ENCODE assay signal across 28 cellular contexts in genomic region chr7:80463272-80463920, GRCh38. TPM values are rescaled to one million over a fixed set of nuclear protein-coding genes. Genes with fewer than 3 reads are reported as not detected.
A peak's percentile ranks its signal among the peaks of the same experiment; 100 is the strongest.
DNase-seq lines count a peak whose midpoint lies in the region; ATAC-seq and TF ChIP-seq lines count a peak whose summit lies in the region.
"Had no signal": no experiment of that assay in that cellular context is flagged by ENCODE, and none has a peak within 500 bp of the region (broad histone marks: within the 10 kb centered on the region; RNA-seq: fewer than 3 reads in every experiment).

No MANE protein-coding gene starts in this region.

- H3K4me3 ChIP-seq in IMR-90 (ENCODE audit: insufficient read depth, low read depth, low read length) (no peak overlapping the region), cardiac fibroblast (replicated peaks in 1 of 2; ENCODE audit: low read depth in 2 of 2, low read length in 2 of 2) (no peak overlapping the region)
- H3K4me3 ChIP-seq: adrenal gland, thyroid gland had no signal

- H3K79me1 ChIP-seq in IMR-90 (ENCODE audit: low read depth in 1 of 2, low read length in 2 of 2) = no peaks in the 10 kb centered on the region

- H3K9ac ChIP-seq in IMR-90 (ENCODE audit: low read depth, low read length) = no peak overlapping the region

- H4K5ac ChIP-seq in IMR-90 (ENCODE audit: low read depth, low read length) = no peak overlapping the region; the same call in 1 of the 2 replicates

- no peaks in the 10 kb centered on the region for H3K9me3 ChIP-seq in IMR-90 (ENCODE audit: control insufficient read depth, insufficient read depth, low read length)
- H3K9me3 ChIP-seq: adrenal gland, thyroid gland had no signal

- CTCF ChIA-PET in IMR-90 (lab: Yijun Ruan, JAX) = interaction anchor here (1.0 kb wide), 1 partner anchor 195 kb away, joined by 3 read pairs; no protein-coding TSS in a partner anchor

- H4K8ac ChIP-seq in IMR-90 (ENCODE audit: low read depth in 2 of 2, low read length in 2 of 2) = no peak overlapping the region

- no peak overlapping the region for H2BK15ac ChIP-seq in IMR-90 (ENCODE audit: low read depth, low read length)

- no peak overlapping the region for H2BK120ac ChIP-seq in IMR-90 (ENCODE audit: low read depth, low read length)

- no peak overlapping the region for H2BK5ac ChIP-seq in IMR-90 (ENCODE audit: low read depth, low read length, poor library complexity, severe bottlenecking)

- H3K18ac ChIP-seq in IMR-90 (ENCODE audit: low read depth, low read length) = no peak overlapping the region

- no peak overlapping the region for H3K27ac Mint-ChIP-seq in CD14-positive monocyte
- H3K27ac Mint-ChIP-seq: activated CD4-positive, alpha-beta T cell treated with anti-CD3 and anti-CD28 coated beads for 36 hours; CD8-positive, alpha-beta memory T cell; dendritic cell treated with granulocyte-macrophage colony-stimulating factor and Interleukin-4, amounts not matched to agents 40 ng/mL and 50 ng/mL, for 4 days; stimulated activated naive CD8-positive, alpha-beta T cell treated with anti-CD3 and anti-CD28 coated beads, Interleukin-15, Interleukin-2, amounts not matched to agents 100 ng/mL and 50 ng/mL, for 24 hours; T-helper 1 cell treated with Interleukin-12 subunit alpha and Interleukin-12 subunit beta and Interleukin-4 antibody, amounts not matched to agents 30 μg/mL and 1 μg/mL, for 36 hours had no signal

- no peak overlapping the region for H3K27ac ChIP-seq in IMR-90 (ENCODE audit: insufficient read depth, low read length)
- H3K27ac ChIP-seq: adrenal gland, epithelial cell of prostate, thyroid gland had no signal

- H3K4me1 Mint-ChIP-seq in CD14-positive monocyte = peaks cover 4% of the 10 kb centered on the region
- H3K4me1 Mint-ChIP-seq: activated CD4-positive, alpha-beta T cell treated with anti-CD3 and anti-CD28 coated beads for 36 hours; CD8-positive, alpha-beta memory T cell had no signal

- TF ChIP-seq RAD21 in IMR-90 (IDR thresholded peaks at IDR 0.05; ENCODE audit: low read length) = no peak

- H3K9me1 ChIP-seq in IMR-90 (ENCODE audit: insufficient read depth, low read length) = no peaks in the 10 kb centered on the region

- H3K9me3 Mint-ChIP-seq in CD14-positive monocyte = no peaks in the 10 kb centered on the region
- H3K9me3 Mint-ChIP-seq: dendritic cell treated with granulocyte-macrophage colony-stimulating factor and Interleukin-4, amounts not matched to agents 40 ng/mL and 50 ng/mL, for 4 days; stimulated activated naive CD8-positive, alpha-beta T cell treated with anti-CD3 and anti-CD28 coated beads, Interleukin-15, Interleukin-2, amounts not matched to agents 100 ng/mL and 50 ng/mL, for 24 hours; T-helper 1 cell treated with Interleukin-12 subunit alpha and Interleukin-12 subunit beta and Interleukin-4 antibody, amounts not matched to agents 30 μg/mL and 1 μg/mL, for 36 hours had no signal

- TF ChIP-seq POLR2A in IMR-90 (IDR thresholded peaks at IDR 0.05; ENCODE audit: low read depth, low read length) = no peak

- no peak overlapping the region for H4K91ac ChIP-seq in IMR-90 (ENCODE audit: insufficient read depth, low read depth, low read length)

- no peak overlapping the region for H3K23ac ChIP-seq in IMR-90 (ENCODE audit: low read depth, low read length)

- H2AK9ac ChIP-seq in IMR-90 (replicated peaks; ENCODE audit: low read depth, low read length, poor library complexity) = no peak overlapping the region

- no peak overlapping the region for H2AFZ ChIP-seq in IMR-90 (replicated peaks; ENCODE audit: low read length, poor library complexity)

- DNase-seq in EH (ENCODE audit: low read depth) (peak; percentile 57), IMR-90 (peak; percentile 62), cardiac fibroblast (ENCODE audit: low read depth in 2 of 2) (peak; percentile 21 to 50), glomerular endothelial cell (ENCODE audit: extremely low read depth, low read depth, low spot score) (peak; percentile 34), CD14-positive monocyte (ENCODE audit: low spot score) (no peak), A172 (ENCODE audit: low spot score) (no peak), NCI-H2029 (lab: John Stamatoyannopoulos, UW) (no peak)
- DNase-seq: activated CD4-positive, alpha-beta T cell treated with anti-CD3 and anti-CD28 coated beads for 36 hours; activated naive CD4-positive, alpha-beta T cell; activated T-cell treated with anti-CD3 and anti-CD28 coated beads, Interleukin-2, amount 50 U/mL, for 4 hours; adrenal gland; caudate nucleus; CD8-positive, alpha-beta memory T cell; DMS79; kidney glomerular epithelial cell; NCI-H2107; NCI-H774; occipital lobe; SHP77 treated with DMSO at 0.1 percent for 48 hours; stimulated activated CD4-positive, alpha-beta T cell treated with anti-CD3 and anti-CD28 coated beads, Interleukin-4, amount 100 ng/mL, for 4 hours; thyroid gland had no signal

- no peaks in the 10 kb centered on the region for H3K36me3 Mint-ChIP-seq in CD14-positive monocyte
- H3K36me3 Mint-ChIP-seq: CD8-positive, alpha-beta memory T cell had no signal

- H3K56ac ChIP-seq in IMR-90 (ENCODE audit: extremely low read depth, insufficient read depth, low read length) = no peak overlapping the region

- no peak overlapping the region for H2BK20ac ChIP-seq in IMR-90 (ENCODE audit: low read depth, low read length)

- BruUV-seq in IMR-90 (replicated peaks; lab: Mats Ljungman, UMichigan) = no TSS peak

- 0 out of 2 replicates have a peak, but pooled peaks cover 1% of the 10 kb centered on the region for H3K4me1 ChIP-seq in IMR-90 (ENCODE audit: control insufficient read depth, insufficient read depth, low read length)

- no peak overlapping the region for H3K4ac ChIP-seq in IMR-90 (ENCODE audit: low read depth, low read length)

- no peak overlapping the region for H3K4me2 ChIP-seq in IMR-90 (ENCODE audit: low read depth, low read length)

- dilution Hi-C loops in IMR-90 (cut with HindIII; ENCODE audit: low sequenced_read_pairs, unreplicated experiment) = no loop called here

- no peaks in the 10 kb centered on the region for H4K20me1 ChIP-seq in IMR-90 (ENCODE audit: insufficient read depth, low read length)

- no peaks in the 10 kb centered on the region for H3K27me3 ChIP-seq in IMR-90 (ENCODE audit: control insufficient read depth, insufficient read depth, low read length)
- H3K27me3 ChIP-seq: adrenal gland, thyroid gland had no signal

- no peak overlapping the region for H3K4me3 Mint-ChIP-seq in CD14-positive monocyte
- H3K4me3 Mint-ChIP-seq: activated CD4-positive, alpha-beta T cell treated with anti-CD3 and anti-CD28 coated beads for 36 hours; activated T-cell treated with anti-CD3 and anti-CD28 coated beads, Interleukin-2, amount 50 U/mL, for 4 hours; CD8-positive, alpha-beta memory T cell; dendritic cell treated with granulocyte-macrophage colony-stimulating factor and Interleukin-4, amounts not matched to agents 40 ng/mL and 50 ng/mL, for 4 days; stimulated activated naive CD8-positive, alpha-beta T cell treated with anti-CD3 and anti-CD28 coated beads, Interleukin-15, Interleukin-2, amounts not matched to agents 100 ng/mL and 50 ng/mL, for 24 hours; T-helper 1 cell treated with Interleukin-12 subunit alpha and Interleukin-12 subunit beta and Interleukin-4 antibody, amounts not matched to agents 30 μg/mL and 1 μg/mL, for 36 hours had no signal

- WGBS in IMR-90 (ENCODE audit: extremely low coverage in 2 of 2, insufficient read length in 1 of 2), 2 experiments = no CpG with 5 or more reads among the region's 4 CpGs

- H2AK5ac ChIP-seq in IMR-90 (ENCODE audit: low read depth, low read length) = no peak overlapping the region

- ATAC-seq in IMR-90 (ENCODE audit: low read depth) = no peak; the same call in 1 of the 2 replicates
- ATAC-seq: activated CD4-positive, alpha-beta T cell treated with anti-CD3 and anti-CD28 coated beads for 36 hours; activated T-cell treated with anti-CD3 and anti-CD28 coated beads, Interleukin-2, amount 50 U/mL, for 4 hours had no signal

- TF ChIP-seq CTCF in IMR-90 (conservative IDR thresholded peaks at IDR 0.05; ENCODE audit: low read depth, low read length) (no peak), cardiac fibroblast (IDR thresholded peaks at IDR 0.05; ENCODE audit: low read depth, low read length) (no peak), CD14-positive monocyte (IDR thresholded peaks at IDR 0.05) (no peak)

- H3K27me3 Mint-ChIP-seq in CD14-positive monocyte (ENCODE audit: low read depth in 3 of 3) = peaks cover 0 to 2% (median 0%) of the 10 kb centered on the region in 3 donors
- H3K27me3 Mint-ChIP-seq: activated CD4-positive, alpha-beta T cell treated with anti-CD3 and anti-CD28 coated beads for 36 hours; CD8-positive, alpha-beta memory T cell; dendritic cell treated with granulocyte-macrophage colony-stimulating factor and Interleukin-4, amounts not matched to agents 40 ng/mL and 50 ng/mL, for 4 days; stimulated activated naive CD8-positive, alpha-beta T cell treated with anti-CD3 and anti-CD28 coated beads, Interleukin-15, Interleukin-2, amounts not matched to agents 100 ng/mL and 50 ng/mL, for 24 hours had no signal

- H3K14ac ChIP-seq in IMR-90 (replicated peaks; ENCODE audit: low read depth, low read length) = no peak overlapping the region

- POLR2A ChIA-PET in IMR-90 (lab: Charles Lee; ENCODE audit: unreplicated experiment) = no interaction called here

- intact Hi-C loops in IMR-90 (cut with micrococcal nuclease) (no loop called here), CD14-positive monocyte (cut with micrococcal nuclease) (no loop called here)

- no peaks in the 10 kb centered on the region for H3K36me3 ChIP-seq in IMR-90 (ENCODE audit: control insufficient read depth, insufficient read depth, low read length)
- H3K36me3 ChIP-seq: adrenal gland, thyroid gland had no signal

- in situ Hi-C loops in IMR-90 (cut with MboI; ENCODE audit: low sequenced_read_pairs) = no loop called here

TF ChIP-seq in IMR-90, 13 proteins besides CTCF, POLR2A, EP300 and RAD21 (continues in another document):
- TF ChIP-seq BHLHE40 (IDR thresholded peaks at IDR 0.05; ENCODE audit: low read depth, low read length) (no peak), NFE2L2 (IDR thresholded peaks at IDR 0.05; ENCODE audit: low read depth, low read length) (no peak), USF2 (IDR thresholded peaks at IDR 0.05; ENCODE audit: low read depth, low read length) (no peak), MAFK (IDR thresholded peaks at IDR 0.05; ENCODE audit: low read depth, low read length) (no peak)

RNA-seq across cellular contexts. Expression of gene GNAT3, which starts 48.5 kb away (rescaled TPM):
- total RNA-seq in IMR-90 (2012; rRNA removed) (not detected in 2 replicates), glomerular endothelial cell (not detected in 2 replicates)
- polyA plus RNA-seq in IMR-90 (2012; rRNA removed) (not detected in 2 replicates), CD14-positive monocyte (not detected)
- not detected in 2 replicates for polyA plus RNA-seq in IMR-90 (2012; cell fraction: cytosol; rRNA removed)
- not detected in 2 replicates for polyA plus RNA-seq in IMR-90 (2012; cell fraction: nucleus; rRNA removed; ENCODE audit: low replicate concordance)
- total RNA-seq in A172 (2014; rRNA removed; shearing (Covaris generic)) = not detected in 2 replicates
- total RNA-seq: activated CD4-positive, alpha-beta T cell treated with anti-CD3 and anti-CD28 coated beads for 36 hours; activated CD8-positive, alpha-beta memory T cell treated with anti-CD3 and anti-CD28 coated beads for 36 hours; activated T-cell treated with anti-CD3 and anti-CD28 coated beads, Interleukin-2, amount 50 U/mL, for 4 hours; adrenal gland; CD8-positive, alpha-beta memory T cell; myocyte; occipital lobe; OCI-LY7; thyroid gland had no signal
- polyA plus RNA-seq: adrenal gland; CD8-positive, alpha-beta memory T cell had no signal

Comparison
In these comparisons a context has a peak if more than half of its experiments do, and no peak if none do; other contexts are left out.
1. DNase-seq: peak in EH (single experiment), IMR-90 (single experiment), cardiac fibroblast (2 of 2) and glomerular endothelial cell (single experiment); none in CD14-positive monocyte (single experiment), A172 (single experiment) and NCI-H2029 (single experiment).